Comparison of ENCODE assay signal across 8 cellular contexts in the genomic region with DNA sequence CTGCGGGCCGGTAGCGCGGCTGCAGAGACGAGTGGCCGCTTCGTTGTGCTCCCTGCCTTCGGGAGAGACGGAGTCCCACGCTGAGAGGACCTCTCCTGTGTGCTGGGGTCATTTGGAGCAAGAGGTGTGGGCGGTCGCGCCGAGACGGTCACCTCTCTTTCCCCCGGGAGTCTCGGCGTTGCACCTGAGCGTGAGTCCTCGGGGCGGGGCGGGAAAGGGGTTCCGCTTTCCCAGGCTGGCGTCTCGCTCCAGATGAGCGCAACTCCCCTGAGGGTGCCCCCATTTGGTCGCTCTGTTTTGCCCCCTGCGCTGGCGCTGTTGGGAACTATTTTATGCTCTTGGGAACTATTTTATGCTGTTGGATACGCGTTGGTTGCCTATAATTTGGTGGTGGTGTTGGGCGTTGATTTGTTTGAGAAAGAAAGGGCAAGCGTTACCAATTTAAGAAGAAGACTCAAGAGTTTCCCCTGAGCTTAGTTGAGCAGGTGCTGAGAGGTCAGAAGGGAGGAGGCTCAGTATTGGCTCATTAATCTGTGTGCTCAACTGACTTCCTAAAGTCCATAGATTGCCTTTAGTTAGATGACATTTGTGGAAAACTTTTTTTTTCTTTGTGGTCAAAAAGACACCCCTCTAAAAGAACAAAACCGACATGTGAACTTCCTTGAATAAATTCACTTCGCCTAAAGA. TPM values are rescaled to one million over a fixed set of nuclear protein-coding genes. Genes with fewer than 3 reads are reported as not detected.
A peak's percentile ranks its signal among the peaks of the same experiment; 100 is the strongest.
DNase-seq lines count a peak whose midpoint lies in the region; ATAC-seq and TF ChIP-seq lines count a peak whose summit lies in the region.

No MANE protein-coding gene starts in this region.

- H3K4me3 Mint-ChIP-seq in progenitor cell of endocrine pancreas (ENCODE audit: low read depth), result peak overlapping the region; percentile 82

- H3K9me2 ChIP-seq in PC-3 (replicated peaks; ENCODE audit: low read length), result no peaks in the 10 kb centered on the region

- peak overlapping the region; percentile 79 for H3K27ac ChIP-seq in PC-3 (ENCODE audit: low read length)

- H3K27me3 ChIP-seq in PC-3 (ENCODE audit: low read length), result no peaks in the 10 kb centered on the region

- DNase-seq in Ammon's horn (ENCODE audit: low spot score) (peak; percentile 37), PC-3 (no peak), left cardiac atrium (peak; percentile 46), progenitor cell of endocrine pancreas (ENCODE audit: low spot score, unreplicated experiment) (peak; percentile 33), cortex of kidney (lab: John Stamatoyannopoulos, UW) (no peak)
- DNase-seq in activated naive CD4-positive, alpha-beta T cell treated with anti-CD3 and anti-CD28 coated beads, Interleukin-2, amount 50 U/mL, for 72 hours (ENCODE audit: low spot score in 2 of 2), result no peak

- H4K20me1 ChIP-seq in PC-3 (ENCODE audit: low read length), result peaks cover 6% of the 10 kb centered on the region; the same call in 1 of the 2 replicates

- peaks cover 23% of the 10 kb centered on the region for H3K4me1 ChIP-seq in PC-3 (ENCODE audit: insufficient read depth, low read length)

- peak overlapping the region in 1 of 2 donors; percentile 96 for H3K27ac Mint-ChIP-seq in activated naive CD4-positive, alpha-beta T cell treated with anti-CD3 and anti-CD28 coated beads, Interleukin-2, amount 50 U/mL, for 72 hours
- peak overlapping the region; percentile 93 for H3K27ac Mint-ChIP-seq in progenitor cell of endocrine pancreas

- peak overlapping the region; percentile 92 for H3K4me3 ChIP-seq in PC-3 (ENCODE audit: low read length)

- no TSS peak for BruUV-seq in PC-3 (replicated peaks; lab: Mats Ljungman, UMichigan)

- ATAC-seq in GM18907 (IDR thresholded peaks at IDR 0.05; ENCODE audit: unreplicated experiment), result peak; percentile 41
- ATAC-seq in HG03457 (IDR thresholded peaks at IDR 0.05; ENCODE audit: unreplicated experiment), result peak; percentile 29
- peak; percentile 39 for ATAC-seq in PC-3
- peak; percentile 4 to 6 for ATAC-seq in activated naive CD4-positive, alpha-beta T cell treated with anti-CD3 and anti-CD28 coated beads, Interleukin-2, amount 50 U/mL, for 72 hours
- peak; percentile 14 to 31 for ATAC-seq in left cardiac atrium

- intact Hi-C loops in PC-3 (cut with micrococcal nuclease), result loop anchor here (1.0 to 2.0 kb wide), 2 partner anchors 21 to 43 kb away; no protein-coding TSS in a partner anchor
- intact Hi-C loops in left cardiac atrium (cut with DNase I), result loop anchor here (10.0 kb wide), 1 partner anchor 79 kb away; no protein-coding TSS in a partner anchor

- H3K4me1 Mint-ChIP-seq in progenitor cell of endocrine pancreas (ENCODE audit: low read depth), result peaks cover 10% of the 10 kb centered on the region

- peaks cover 49% of the 10 kb centered on the region for H3K79me2 ChIP-seq in PC-3 (ENCODE audit: low read length)

- no peaks in the 10 kb centered on the region for H3K9me3 ChIP-seq in PC-3 (ENCODE audit: low read length)

- 0 out of 2 replicates have a peak, but pooled peaks cover 2% of the 10 kb centered on the region for H3K36me3 ChIP-seq in PC-3 (ENCODE audit: low read depth, low read length)

- CTCF ChIA-PET in PC-3 (lab: Charles Lee), result no interaction called here

- no peaks in the 10 kb centered on the region for H3F3A ChIP-seq in PC-3 (ENCODE audit: low read length, unreplicated experiment)

- POLR2A ChIA-PET in PC-3 (lab: Charles Lee; ENCODE audit: unreplicated experiment), result interaction anchor here (0.6 kb wide), 1 partner anchor 883 kb away, joined by 3 read pairs; no protein-coding TSS in a partner anchor

- H3K9me3 Mint-ChIP-seq in activated naive CD4-positive, alpha-beta T cell treated with anti-CD3 and anti-CD28 coated beads, Interleukin-2, amount 50 U/mL, for 72 hours, result peaks cover 3 to 9% of the 10 kb centered on the region in 2 donors
- H3K9me3 Mint-ChIP-seq in progenitor cell of endocrine pancreas (ENCODE audit: low read depth), result no peaks in the 10 kb centered on the region

- TF ChIP-seq CTCF in PC-3 (conservative IDR thresholded peaks at IDR 0.05; ENCODE audit: low read depth, low read length), result no peak
- TF ChIP-seq CTCF in progenitor cell of endocrine pancreas (IDR thresholded peaks at IDR 0.05; ENCODE audit: unreplicated experiment), result no peak

- peak overlapping the region; percentile 98 for H3K4me2 ChIP-seq in PC-3 (ENCODE audit: low read length)

- H3K36me3 Mint-ChIP-seq in activated naive CD4-positive, alpha-beta T cell treated with anti-CD3 and anti-CD28 coated beads, Interleukin-2, amount 50 U/mL, for 72 hours, result peaks cover 18 to 30% of the 10 kb centered on the region in 2 donors
- no peaks in the 10 kb centered on the region for H3K36me3 Mint-ChIP-seq in progenitor cell of endocrine pancreas (ENCODE audit: insufficient read depth)

- peak overlapping the region; percentile 95 for H2AFZ ChIP-seq in PC-3 (ENCODE audit: low read length)

- peak overlapping the region; percentile 91 for H3K9ac ChIP-seq in PC-3 (ENCODE audit: low read length)

- H3K27me3 Mint-ChIP-seq in progenitor cell of endocrine pancreas, result peaks cover 5% of the 10 kb centered on the region

RNA-seq across cellular contexts. Expression of gene LRRC8B, which starts 0.7 kb away (rescaled TPM):
- total RNA-seq in PC-3 (2014; rRNA removed) (8.4 and 12.3 TPM in 2 replicates), left cardiac atrium (1 to 10 TPM; 4.9 to 6.9 TPM), progenitor cell of endocrine pancreas (22.2 and 23.0 TPM in 2 replicates)
- total RNA-seq in activated naive CD4-positive, alpha-beta T cell treated with anti-CD3 and anti-CD28 coated beads, Interleukin-2, amount 50 U/mL, for 72 hours, result 10 to 100 TPM; 31.1 to 47.9 TPM

Comparison
In these comparisons a context has a peak if more than half of its experiments do, and no peak if none do; other contexts are left out.
1. DNase-seq: peak in Ammon's horn (single experiment), left cardiac atrium (single experiment) and progenitor cell of endocrine pancreas (single experiment); none in PC-3 (single experiment), activated naive CD4-positive, alpha-beta T cell treated with anti-CD3 and anti-CD28 coated beads, Interleukin-2, amount 50 U/mL, for 72 hours (0 of 2) and cortex of kidney (single experiment).
2. Peak in every context shown above with its lines, with median percentiles within 50 percentile points of each other: ATAC-seq.